ENCODE assay signal across 33 cellular contexts in genomic region chr11:62648967-62649364, GRCh38.
"Had no signal": no experiment of that assay in that cellular context is flagged by ENCODE, and none has a peak within 500 bp of the region (broad histone marks: within the 10 kb centered on the region; RNA-seq: fewer than 3 reads in every experiment).

No MANE protein-coding gene starts in this region.

- H3K36me3 ChIP-seq: colonic mucosa had no signal

- H3K4me3 ChIP-seq: adrenal gland, body of pancreas, colonic mucosa, esophagus squamous epithelium, gastroesophageal sphincter, heart right ventricle had no signal

- DNase-seq: activated CD4-positive, alpha-beta memory T cell treated with anti-CD3 and anti-CD28 coated beads for 36 hours; activated CD4-positive, alpha-beta T cell treated with anti-CD3 and anti-CD28 coated beads for 36 hours; activated CD4-positive, alpha-beta T cell treated with anti-CD3 and anti-CD28 coated beads, Interleukin-2, amount 10 ng/mL, durations not matched to agents 24 days and 14 days; activated CD4-positive, CD25-positive, alpha-beta regulatory T cell; activated CD4-positive, CD25-positive, alpha-beta regulatory T cell treated with anti-CD3 and anti-CD28 coated beads, Interleukin-2, amount 50 U/mL, for 72 hours; activated CD8-positive, alpha-beta memory T cell treated with anti-CD3 and anti-CD28 coated beads, Interleukin-2, amount 10 ng/mL, durations not matched to agents 7 days and 5 days; activated CD8-positive, alpha-beta memory T cell treated with anti-CD3 and anti-CD28 coated beads, Interleukin-2, amount 50 U/mL, for 4 hours; activated CD8-positive, alpha-beta T cell treated with anti-CD3 and anti-CD28 coated beads, Interleukin-2, amount 10 ng/mL, durations not matched to agents 7 days and 5 days; activated effector memory CD4-positive, alpha-beta T cell treated with anti-CD3 and anti-CD28 coated beads, Interleukin-2, amount 50 U/mL, for 16 hours; activated naive CD4-positive, alpha-beta T cell treated with anti-CD3 and anti-CD28 coated beads for 36 hours; activated naive CD8-positive, alpha-beta T cell treated with anti-CD3 and anti-CD28 coated beads for 36 hours; activated naive CD8-positive, alpha-beta T cell treated with anti-CD3 and anti-CD28 coated beads, Interleukin-2, amount 50 U/mL, for 24 hours; activated T-cell treated with anti-CD3 and anti-CD28 coated beads, Interleukin-2, amount 50 U/mL, for 1 hour; activated T-cell treated with anti-CD3 and anti-CD28 coated beads, Interleukin-2, amount 50 U/mL, for 48 hours; adrenal gland; amygdala; aorta; caudate nucleus; cerebellar nuclear complex; colonic mucosa; effector CD8-positive, alpha-beta T cell; esophagus squamous epithelium; foreskin melanocyte; heart right ventricle; hippocampal formation had no signal

- H3K27me3 Mint-ChIP-seq: activated CD4-positive, alpha-beta memory T cell treated with anti-CD3 and anti-CD28 coated beads for 36 hours; activated CD4-positive, alpha-beta T cell treated with anti-CD3 and anti-CD28 coated beads for 36 hours; activated CD4-positive, alpha-beta T cell treated with anti-CD3 and anti-CD28 coated beads, Interleukin-2, amount 10 ng/mL, durations not matched to agents 24 days and 14 days; activated CD8-positive, alpha-beta memory T cell treated with anti-CD3 and anti-CD28 coated beads, Interleukin-2, amount 10 ng/mL, durations not matched to agents 7 days and 5 days; activated naive CD4-positive, alpha-beta T cell treated with anti-CD3 and anti-CD28 coated beads, Interleukin-2, amount 50 U/mL, for 24 hours; activated naive CD8-positive, alpha-beta T cell treated with anti-CD3 and anti-CD28 coated beads for 36 hours; activated naive CD8-positive, alpha-beta T cell treated with anti-CD3 and anti-CD28 coated beads, Interleukin-2, amount 50 U/mL, for 24 hours had no signal

- FAIRE-seq: endometrium, endothelial cell of umbilical vein had no signal

- ATAC-seq: activated CD4-positive, alpha-beta T cell treated with anti-CD3 and anti-CD28 coated beads for 36 hours; activated CD8-positive, alpha-beta memory T cell treated with anti-CD3 and anti-CD28 coated beads, Interleukin-2, amount 10 ng/mL, durations not matched to agents 7 days and 5 days; activated CD8-positive, alpha-beta T cell treated with anti-CD3 and anti-CD28 coated beads, Interleukin-2, amount 10 ng/mL, durations not matched to agents 7 days and 5 days; activated naive CD8-positive, alpha-beta T cell treated with anti-CD3 and anti-CD28 coated beads, Interleukin-2, amount 50 U/mL, for 24 hours; body of pancreas; gastroesophageal sphincter; heart right ventricle had no signal

- H3K4me3 Mint-ChIP-seq: activated CD4-positive, alpha-beta memory T cell treated with anti-CD3 and anti-CD28 coated beads for 36 hours; activated CD4-positive, alpha-beta T cell treated with anti-CD3 and anti-CD28 coated beads for 36 hours; activated CD4-positive, alpha-beta T cell treated with anti-CD3 and anti-CD28 coated beads, Interleukin-2, amount 10 ng/mL, durations not matched to agents 24 days and 14 days; activated CD8-positive, alpha-beta memory T cell treated with anti-CD3 and anti-CD28 coated beads, Interleukin-2, amount 10 ng/mL, durations not matched to agents 7 days and 5 days; activated CD8-positive, alpha-beta T cell treated with anti-CD3 and anti-CD28 coated beads, Interleukin-2, amount 10 ng/mL, durations not matched to agents 7 days and 5 days; activated naive CD4-positive, alpha-beta T cell treated with anti-CD3 and anti-CD28 coated beads for 36 hours; activated naive CD4-positive, alpha-beta T cell treated with anti-CD3 and anti-CD28 coated beads, Interleukin-2, amount 50 U/mL, for 24 hours; activated naive CD8-positive, alpha-beta T cell treated with anti-CD3 and anti-CD28 coated beads for 36 hours; activated naive CD8-positive, alpha-beta T cell treated with anti-CD3 and anti-CD28 coated beads, Interleukin-2, amount 50 U/mL, for 24 hours; activated T-helper 1 cell treated with anti-CD3 and anti-CD28 coated beads, Interleukin-12 subunit alpha, Interleukin-12 subunit beta, Interleukin-2, Interleukin-4 antibody, amounts not matched to agents 30 ng/mL and 10 ng/mL and 1 ng/mL, durations not matched to agents 14 hours and 24 hours and 36 hours had no signal

- H3K27ac ChIP-seq: adrenal gland, body of pancreas, colonic mucosa, epithelial cell of prostate, esophagus squamous epithelium, gastroesophageal sphincter, heart right ventricle had no signal

- H3K27ac Mint-ChIP-seq: activated CD4-positive, alpha-beta memory T cell treated with anti-CD3 and anti-CD28 coated beads for 36 hours; activated CD4-positive, alpha-beta T cell treated with anti-CD3 and anti-CD28 coated beads for 36 hours; activated CD4-positive, alpha-beta T cell treated with anti-CD3 and anti-CD28 coated beads, Interleukin-2, amount 10 ng/mL, durations not matched to agents 24 days and 14 days; activated CD8-positive, alpha-beta T cell treated with anti-CD3 and anti-CD28 coated beads, Interleukin-2, amount 10 ng/mL, durations not matched to agents 7 days and 5 days; activated naive CD4-positive, alpha-beta T cell treated with anti-CD3 and anti-CD28 coated beads for 36 hours; activated naive CD4-positive, alpha-beta T cell treated with anti-CD3 and anti-CD28 coated beads, Interleukin-2, amount 50 U/mL, for 24 hours; activated naive CD8-positive, alpha-beta T cell treated with anti-CD3 and anti-CD28 coated beads for 36 hours; activated T-helper 1 cell treated with anti-CD3 and anti-CD28 coated beads, Interleukin-12 subunit alpha, Interleukin-12 subunit beta, Interleukin-2, Interleukin-4 antibody, amounts not matched to agents 30 ng/mL and 10 ng/mL and 1 ng/mL, durations not matched to agents 14 hours and 24 hours and 36 hours; activated T-helper 2 cell treated with anti-CD3 and anti-CD28 coated beads, Interferon-gamma antibody, Interleukin-2, Interleukin-4, amounts not matched to agents 10 μg/mL and 5 μg/mL and 100 μg/mL, durations not matched to agents 14 hours and 24 hours and 36 hours had no signal

- H3K9me3 ChIP-seq: adrenal gland, body of pancreas, colonic mucosa, esophagus squamous epithelium, gastroesophageal sphincter, heart right ventricle had no signal

- H3K27me3 ChIP-seq: adrenal gland, body of pancreas, colonic mucosa, esophagus squamous epithelium, gastroesophageal sphincter, heart right ventricle had no signal

- H3K9me3 Mint-ChIP-seq: activated CD4-positive, alpha-beta memory T cell treated with anti-CD3 and anti-CD28 coated beads for 36 hours; activated CD4-positive, alpha-beta T cell treated with anti-CD3 and anti-CD28 coated beads, Interleukin-2, amount 10 ng/mL, durations not matched to agents 24 days and 14 days; activated naive CD4-positive, alpha-beta T cell treated with anti-CD3 and anti-CD28 coated beads for 36 hours; activated naive CD4-positive, alpha-beta T cell treated with anti-CD3 and anti-CD28 coated beads, Interleukin-2, amount 50 U/mL, for 24 hours; activated naive CD8-positive, alpha-beta T cell treated with anti-CD3 and anti-CD28 coated beads for 36 hours; activated naive CD8-positive, alpha-beta T cell treated with anti-CD3 and anti-CD28 coated beads, Interleukin-2, amount 50 U/mL, for 24 hours; activated T-helper 1 cell treated with anti-CD3 and anti-CD28 coated beads, Interleukin-12 subunit alpha, Interleukin-12 subunit beta, Interleukin-2, Interleukin-4 antibody, amounts not matched to agents 30 ng/mL and 10 ng/mL and 1 ng/mL, durations not matched to agents 14 hours and 24 hours and 36 hours; activated T-helper 2 cell treated with anti-CD3 and anti-CD28 coated beads, Interferon-gamma antibody, Interleukin-2, Interleukin-4, amounts not matched to agents 10 μg/mL and 5 μg/mL and 100 μg/mL, durations not matched to agents 14 hours and 24 hours and 36 hours had no signal
